In the genomic region with DNA sequence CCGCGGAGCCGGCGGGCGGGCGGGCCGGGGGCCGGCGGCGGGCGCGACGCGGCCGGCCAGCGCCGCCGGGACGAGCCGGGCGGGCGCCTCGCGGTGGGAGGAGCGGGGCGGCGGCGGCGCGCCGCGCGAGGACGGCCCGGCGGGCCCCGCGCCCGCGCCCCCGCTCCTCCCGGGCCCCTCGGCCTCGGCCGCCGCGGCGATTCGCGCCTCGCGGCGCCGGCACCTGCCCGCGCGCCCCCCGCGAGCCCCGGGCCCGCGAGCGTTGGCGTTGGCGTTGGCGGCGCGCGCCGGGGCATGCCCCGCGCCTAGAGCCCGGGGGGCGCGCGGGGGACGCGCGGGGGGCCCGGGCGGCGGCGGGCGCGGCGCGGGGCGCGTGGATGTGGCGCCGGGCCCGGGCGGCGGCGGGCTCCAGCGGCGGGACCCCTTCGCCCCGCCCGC, we compare ENCODE assay signal across 8 cellular contexts. TPM values are rescaled to one million over a fixed set of nuclear protein-coding genes. Genes with fewer than 3 reads are reported as not detected.
DNase-seq lines count a peak whose midpoint lies in the region; TF ChIP-seq lines count a peak whose summit lies in the region.

Gene SKI (plus strand): TSS at position 163 of the 438 bp plus-strand sequence. CDS start 448 bp downstream, outside the sequence.

- POLR2A ChIA-PET in GM10248 (lab: Yijun Ruan, JAX), result interaction anchor here (1.1 to 1.5 kb wide), 3 partner anchors 21 to 154 kb away, joined by 3 read pairs; no protein-coding TSS in a partner anchor

- no TSS peak for BruUV-seq in Calu3 (replicated peaks; lab: Mats Ljungman, UMichigan)

- TF ChIP-seq CTCF in Calu3 (IDR thresholded peaks at IDR 0.05; ENCODE audit: unreplicated experiment) (no peak), fibroblast of mammary gland (conservative IDR thresholded peaks at IDR 0.05; ENCODE audit: control insufficient read depth, insufficient read depth, low read depth, low read length) (no peak), GM10248 (IDR thresholded peaks at IDR 0.05; ENCODE audit: control extremely low read depth, extremely low read depth, low read depth, missing control alignments) (no peak)

- CTCF ChIA-PET in Calu3 (lab: Charles Lee) (no interaction called here), GM10248 (lab: Yijun Ruan, JAX) (interaction anchor here (2.4 kb wide), 1 partner anchor 33 kb away, joined by 11 read pairs; the partner anchor contains the start of gene FAAP20)

- peak within 1 kb of the TSS; percentile 87 for H3K4me3 Mint-ChIP-seq in Calu3 (ENCODE audit: low read depth, unreplicated experiment)

- peaks cover 13% of the 10 kb centered on the region for H3K27me3 ChIP-seq in SJCRH30

- H3K36me3 ChIP-seq in SJCRH30, result no peaks in the 10 kb centered on the region

- DNase-seq in Calu3, result no peak
- DNase-seq in SJCRH30, result no peak
- DNase-seq in fibroblast of mammary gland (ENCODE audit: low read depth), result no peak
- no peak for DNase-seq in occipital lobe (lab: John Stamatoyannopoulos, UW)
- DNase-seq in NCI-H187 treated with DMSO at 0.1 percent for 48 hours (lab: John Stamatoyannopoulos, UW), result no peak
- DNase-seq in NCI-H2081 (lab: John Stamatoyannopoulos, UW), result no peak
- DNase-seq in GM10248 (ENCODE audit: extremely low spot score), result no peak
- DNase-seq in NCI-H526 treated with DMSO at 0.1 percent for 48 hours (lab: John Stamatoyannopoulos, UW), result no peak

- H3K4me3 ChIP-seq in SJCRH30 (peak within 1 kb of the TSS; percentile 93), fibroblast of mammary gland (ENCODE audit: control insufficient read depth, low read depth, low read length) (peak within 1 kb of the TSS; percentile 62)

- intact Hi-C loops in Calu3 (cut with micrococcal nuclease; ENCODE audit: unreplicated experiment), result no loop called here

- H3K9me3 ChIP-seq in SJCRH30 (replicated peaks), result no peaks in the 10 kb centered on the region

- H3K27me3 Mint-ChIP-seq in Calu3 (ENCODE audit: unreplicated experiment), result no peaks in the 10 kb centered on the region

- H3K36me3 Mint-ChIP-seq in Calu3 (ENCODE audit: insufficient read depth, unreplicated experiment), result peaks cover 54% of the 10 kb centered on the region

- H3K4me1 Mint-ChIP-seq in Calu3 (ENCODE audit: low read depth, unreplicated experiment), result peaks cover 20% of the 10 kb centered on the region

- peaks cover 18% of the 10 kb centered on the region for H3K4me1 ChIP-seq in SJCRH30

- peak within 1 kb of the TSS; percentile 52 for H3K27ac Mint-ChIP-seq in Calu3 (ENCODE audit: unreplicated experiment)

- no peaks in the 10 kb centered on the region for H3K9me3 Mint-ChIP-seq in Calu3 (ENCODE audit: low read depth, unreplicated experiment)

- peak within 1 kb of the TSS; percentile 62; the same call in 1 of the 2 replicates for H3K27ac ChIP-seq in SJCRH30

RNA-seq across cellular contexts. Expression of gene SKI, which starts in this region (rescaled TPM):
- total RNA-seq in Calu3 (2022) (32.8 and 33.8 TPM in 2 replicates), occipital lobe (19.3 TPM)
- total RNA-seq in SJCRH30 (2014; rRNA removed; shearing (Covaris generic)), result 12.8 and 13.1 TPM in 2 replicates
